In genomic region chr11:19242184-19242932, GRCh38 we compare ENCODE assay signal across 2 cellular contexts.
TF ChIP-seq lines count a peak whose summit lies in the region.

No MANE protein-coding gene starts in this region.

TF ChIP-seq in A549, 52 proteins besides CTCF, POLR2A, EP300 and RAD21 (continued from another document):
- TF ChIP-seq BHLHE40 (IDR thresholded peaks at IDR 0.05; ENCODE audit: low read depth, low read length) (no peak), JUNB (IDR thresholded peaks at IDR 0.05) (no peak), CHD2 (IDR thresholded peaks at IDR 0.05; ENCODE audit: low read length, partially characterized antibody) (no peak), REST (IDR thresholded peaks at IDR 0.05) (no peak), RCOR1 (IDR thresholded peaks at IDR 0.05; ENCODE audit: low read depth, low read length) (no peak), RARB (CRISPR knock-in tag; IDR thresholded peaks at IDR 0.05) (no peak), MAFK (IDR thresholded peaks at IDR 0.05; ENCODE audit: partially characterized antibody) (no peak), PHF8 (IDR thresholded peaks at IDR 0.05; ENCODE audit: borderline replicate concordance, low read depth) (no peak), JUN (IDR thresholded peaks at IDR 0.05) (no peak), SMC3 (IDR thresholded peaks at IDR 0.05) (no peak), HOXB13 (CRISPR knock-in tag; IDR thresholded peaks at IDR 0.05; ENCODE audit: low read depth) (no peak), CEBPB (IDR thresholded peaks at IDR 0.05) (no peak), FOXS1 (CRISPR knock-in tag; IDR thresholded peaks at IDR 0.05) (no peak)
- TF ChIP-seq, protein P1, sequence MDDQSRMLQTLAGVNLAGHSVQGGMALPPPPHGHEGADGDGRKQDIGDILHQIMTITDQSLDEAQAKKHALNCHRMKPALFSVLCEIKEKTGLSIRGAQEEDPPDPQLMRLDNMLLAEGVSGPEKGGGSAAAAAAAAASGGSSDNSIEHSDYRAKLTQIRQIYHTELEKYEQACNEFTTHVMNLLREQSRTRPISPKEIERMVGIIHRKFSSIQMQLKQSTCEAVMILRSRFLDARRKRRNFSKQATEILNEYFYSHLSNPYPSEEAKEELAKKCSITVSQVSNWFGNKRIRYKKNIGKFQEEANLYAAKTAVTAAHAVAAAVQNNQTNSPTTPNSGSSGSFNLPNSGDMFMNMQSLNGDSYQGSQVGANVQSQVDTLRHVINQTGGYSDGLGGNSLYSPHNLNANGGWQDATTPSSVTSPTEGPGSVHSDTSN (IDR thresholded peaks at IDR 0.05), result no peak

TF ChIP-seq in K562, 482 proteins besides CTCF, POLR2A, EP300 and RAD21 (continued from another document):
- TF ChIP-seq RBFOX2 (IDR thresholded peaks at IDR 0.05; ENCODE audit: low read depth, low read length) (peak; percentile 3; the same call in 1 of the 2 replicates), RUNX1 (IDR thresholded peaks at IDR 0.05; ENCODE audit: low read depth) (no peak), RAD51 (IDR thresholded peaks at IDR 0.05; ENCODE audit: borderline replicate concordance, low read depth) (no peak), ZNF311 (CRISPR knock-in tag; IDR thresholded peaks at IDR 0.05) (no peak), RNF219 (CRISPR knock-in tag; IDR thresholded peaks at IDR 0.05) (no peak), MXD1 (CRISPR knock-in tag; IDR thresholded peaks at IDR 0.05; ENCODE audit: borderline replicate concordance, poor library complexity, severe bottlenecking) (no peak), ZBTB34 (CRISPR knock-in tag; IDR thresholded peaks at IDR 0.05) (no peak), IFI16 (CRISPR knock-in tag; IDR thresholded peaks at IDR 0.05) (no peak), PPARD (CRISPR knock-in tag; IDR thresholded peaks at IDR 0.05) (no peak)
- TF ChIP-seq, protein P2, sequence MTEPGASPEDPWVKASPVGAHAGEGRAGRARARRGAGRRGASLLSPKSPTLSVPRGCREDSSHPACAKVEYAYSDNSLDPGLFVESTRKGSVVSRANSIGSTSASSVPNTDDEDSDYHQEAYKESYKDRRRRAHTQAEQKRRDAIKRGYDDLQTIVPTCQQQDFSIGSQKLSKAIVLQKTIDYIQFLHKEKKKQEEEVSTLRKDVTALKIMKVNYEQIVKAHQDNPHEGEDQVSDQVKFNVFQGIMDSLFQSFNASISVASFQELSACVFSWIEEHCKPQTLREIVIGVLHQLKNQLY (CRISPR knock-in tag; conservative IDR thresholded peaks at IDR 0.05), result no peak
- TF ChIP-seq, protein P3, sequence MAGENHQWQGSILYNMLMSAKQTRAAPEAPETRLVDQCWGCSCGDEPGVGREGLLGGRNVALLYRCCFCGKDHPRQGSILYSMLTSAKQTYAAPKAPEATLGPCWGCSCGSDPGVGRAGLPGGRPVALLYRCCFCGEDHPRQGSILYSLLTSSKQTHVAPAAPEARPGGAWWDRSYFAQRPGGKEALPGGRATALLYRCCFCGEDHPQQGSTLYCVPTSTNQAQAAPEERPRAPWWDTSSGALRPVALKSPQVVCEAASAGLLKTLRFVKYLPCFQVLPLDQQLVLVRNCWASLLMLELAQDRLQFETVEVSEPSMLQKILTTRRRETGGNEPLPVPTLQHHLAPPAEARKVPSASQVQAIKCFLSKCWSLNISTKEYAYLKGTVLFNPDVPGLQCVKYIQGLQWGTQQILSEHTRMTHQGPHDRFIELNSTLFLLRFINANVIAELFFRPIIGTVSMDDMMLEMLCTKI (IDR thresholded peaks at IDR 0.05; ENCODE audit: partially characterized antibody), result no peak
